8 cellular contexts compared by ENCODE assay signal in genomic region chr3:44555753-44556152, GRCh38. TPM values are rescaled to one million over a fixed set of nuclear protein-coding genes. Genes with fewer than 3 reads are reported as not detected.
A peak's percentile ranks its signal among the peaks of the same experiment; 100 is the strongest.
DNase-seq lines count a peak whose midpoint lies in the region; ATAC-seq lines count a peak whose summit lies in the region.

No MANE protein-coding gene starts in this region.

- H3K27ac Mint-ChIP-seq in activated CD8-positive, alpha-beta memory T cell treated with anti-CD3 and anti-CD28 coated beads, Interleukin-2, amount 10 ng/mL, durations not matched to agents 7 days and 5 days = peak overlapping the region; percentile 75
- H3K27ac Mint-ChIP-seq in activated naive CD8-positive, alpha-beta T cell = peak overlapping the region; percentile 81

- H3K27me3 ChIP-seq in thymus (ENCODE audit: control insufficient read depth, insufficient read depth) = peaks cover 6% of the 10 kb centered on the region

- ATAC-seq in activated CD8-positive, alpha-beta memory T cell treated with anti-CD3 and anti-CD28 coated beads, Interleukin-2, amount 10 ng/mL, durations not matched to agents 7 days and 5 days = peak; percentile 15
- no peak for ATAC-seq in HG03135 (IDR thresholded peaks at IDR 0.05; ENCODE audit: unreplicated experiment)

- no peak overlapping the region for H3K27ac ChIP-seq in thymus (ENCODE audit: low read depth)

- peak overlapping the region; percentile 58 for H3K4me3 ChIP-seq in thymus (ENCODE audit: low read length)

- H3K36me3 ChIP-seq in thymus (ENCODE audit: control insufficient read depth, insufficient read depth) = peaks cover 11% of the 10 kb centered on the region

- H3K4me1 ChIP-seq in thymus (ENCODE audit: control insufficient read depth, insufficient read depth, low read length) = peaks cover 7% of the 10 kb centered on the region

- peak overlapping the region; percentile 81 for H3K4me3 Mint-ChIP-seq in activated CD8-positive, alpha-beta memory T cell treated with anti-CD3 and anti-CD28 coated beads, Interleukin-2, amount 10 ng/mL, durations not matched to agents 7 days and 5 days
- H3K4me3 Mint-ChIP-seq in activated naive CD8-positive, alpha-beta T cell = peak overlapping the region; percentile 82

- WGBS in thymus = 8% methylated on average over 5 of the region's 5 CpGs

- H3K36me3 Mint-ChIP-seq in activated CD8-positive, alpha-beta memory T cell treated with anti-CD3 and anti-CD28 coated beads, Interleukin-2, amount 10 ng/mL, durations not matched to agents 7 days and 5 days = peaks cover 41% of the 10 kb centered on the region
- peaks cover 25% of the 10 kb centered on the region for H3K36me3 Mint-ChIP-seq in activated naive CD8-positive, alpha-beta T cell

- no peak for DNase-seq in activated CD8-positive, alpha-beta memory T cell treated with anti-CD3 and anti-CD28 coated beads, Interleukin-2, amount 10 ng/mL, durations not matched to agents 7 days and 5 days
- DNase-seq in activated CD8-positive, alpha-beta memory T cell treated with anti-CD3 and anti-CD28 coated beads, Interleukin-2, amount 50 U/mL, for 48 hours = no peak
- DNase-seq in left kidney (ENCODE audit: low read depth, low spot score) (peak; percentile 31), D341Med (ENCODE audit: low spot score) (no peak), dedifferentiated amniotic fluid mesenchymal stem cell (ENCODE audit: extremely low spot score) (no peak)

- peaks cover 10% of the 10 kb centered on the region for H3K4me1 Mint-ChIP-seq in activated CD8-positive, alpha-beta memory T cell treated with anti-CD3 and anti-CD28 coated beads, Interleukin-2, amount 10 ng/mL, durations not matched to agents 7 days and 5 days
- H3K4me1 Mint-ChIP-seq in activated naive CD8-positive, alpha-beta T cell (ENCODE audit: low read depth) = peaks cover 41% of the 10 kb centered on the region

- peaks cover 2% of the 10 kb centered on the region for H3K27me3 Mint-ChIP-seq in activated CD8-positive, alpha-beta memory T cell treated with anti-CD3 and anti-CD28 coated beads, Interleukin-2, amount 10 ng/mL, durations not matched to agents 7 days and 5 days
- H3K27me3 Mint-ChIP-seq in activated naive CD8-positive, alpha-beta T cell = peaks cover 2% of the 10 kb centered on the region

- H3K9me3 Mint-ChIP-seq in activated CD8-positive, alpha-beta memory T cell treated with anti-CD3 and anti-CD28 coated beads, Interleukin-2, amount 10 ng/mL, durations not matched to agents 7 days and 5 days (ENCODE audit: low read depth) = peaks cover 17% of the 10 kb centered on the region
- peaks cover 4% of the 10 kb centered on the region for H3K9me3 Mint-ChIP-seq in activated naive CD8-positive, alpha-beta T cell (ENCODE audit: low read depth)

- CTCF ChIA-PET in activated CD8-positive, alpha-beta memory T cell treated with anti-CD3 and anti-CD28 coated beads, Interleukin-2, amount 10 ng/mL, durations not matched to agents 7 days and 5 days (lab: Charles Lee) = no interaction called here

- no peaks in the 10 kb centered on the region for H3K9me3 ChIP-seq in thymus (ENCODE audit: control insufficient read depth)

RNA-seq across cellular contexts. Expression of gene ZKSCAN7, which starts 0.8 kb away (rescaled TPM):
- total RNA-seq in activated CD8-positive, alpha-beta memory T cell treated with anti-CD3 and anti-CD28 coated beads, Interleukin-2, amount 10 ng/mL, durations not matched to agents 7 days and 5 days = 1 to 10 TPM; 1.9 to 2.4 TPM
- 5.3 TPM for polyA plus RNA-seq in thymus

RNA-seq across cellular contexts. Expression of gene ZNF660, which starts 29.0 kb away (rescaled TPM):
- under 1 TPM; 0.18 to 0.30 TPM for total RNA-seq in activated CD8-positive, alpha-beta memory T cell treated with anti-CD3 and anti-CD28 coated beads, Interleukin-2, amount 10 ng/mL, durations not matched to agents 7 days and 5 days
- 2.3 TPM for polyA plus RNA-seq in thymus
